1 cellular context compared by ENCODE assay signal in genomic region chr2:205762883-205763282, GRCh38.
TF ChIP-seq lines count a peak whose summit lies in the region.

No MANE protein-coding gene starts in this region.

TF ChIP-seq in K562, 482 proteins besides CTCF, POLR2A, EP300 and RAD21 (continued from another document):
- TF ChIP-seq ZBTB11 (CRISPR knock-in tag; IDR thresholded peaks at IDR 0.05) (no peak), CAMTA2 (CRISPR knock-in tag; conservative IDR thresholded peaks at IDR 0.05) (no peak), ETS1 (conservative IDR thresholded peaks at IDR 0.05; ENCODE audit: control insufficient read depth, low read depth, low read length) (no peak), ZMIZ1 (IDR thresholded peaks at IDR 0.05; ENCODE audit: low read depth in 2 of 2, low read length in 2 of 2) (no peak), ZNF3 (CRISPR knock-in tag; IDR thresholded peaks at IDR 0.05) (no peak)
